Comparison of ENCODE assay signal across 8 cellular contexts in the genomic region with DNA sequence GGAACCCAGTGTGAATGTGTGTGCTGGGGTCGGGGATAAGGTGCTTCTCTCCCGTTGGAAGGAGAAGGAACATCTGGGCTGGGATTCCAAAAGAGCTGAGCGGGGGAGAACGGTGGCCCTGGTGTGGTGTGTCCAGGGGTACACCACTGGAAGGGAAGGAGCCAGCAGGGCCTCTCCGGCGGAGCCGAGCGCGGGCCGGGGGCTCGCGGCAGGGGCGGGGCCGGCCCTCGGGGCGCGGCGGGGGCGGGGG. TPM values are rescaled to one million over a fixed set of nuclear protein-coding genes. Genes with fewer than 3 reads are reported as not detected.
DNase-seq lines count a peak whose midpoint lies in the region; ATAC-seq and TF ChIP-seq lines count a peak whose summit lies in the region.

No MANE protein-coding gene starts in this region.

- H3K9me3 Mint-ChIP-seq in effector memory CD8-positive, alpha-beta T cell, result no peaks in the 10 kb centered on the region
- H3K9me3 Mint-ChIP-seq in progenitor cell of endocrine pancreas (ENCODE audit: low read depth), result no peaks in the 10 kb centered on the region

- H3K36me3 Mint-ChIP-seq in effector memory CD8-positive, alpha-beta T cell (ENCODE audit: insufficient read depth), result peaks cover 3% of the 10 kb centered on the region
- no peaks in the 10 kb centered on the region for H3K36me3 Mint-ChIP-seq in progenitor cell of endocrine pancreas (ENCODE audit: insufficient read depth)

- H3K4me1 Mint-ChIP-seq in effector memory CD8-positive, alpha-beta T cell (ENCODE audit: low read depth in 2 of 2), result peaks cover 14 to 26% of the 10 kb centered on the region in 2 donors
- H3K4me1 Mint-ChIP-seq in progenitor cell of endocrine pancreas (ENCODE audit: low read depth), result peaks cover 15% of the 10 kb centered on the region

- H3K9ac ChIP-seq in NT2/D1 (ENCODE audit: insufficient read length, low read depth), result peak overlapping the region; percentile 78

- peaks cover 18% of the 10 kb centered on the region for H3K4me1 ChIP-seq in NT2/D1 (ENCODE audit: insufficient read depth, insufficient read length)

- no peaks in the 10 kb centered on the region for H3K27me3 ChIP-seq in GM06990 (replicated peaks; ENCODE audit: control insufficient read depth, insufficient read depth, low read length)
- H3K27me3 ChIP-seq in NT2/D1 (ENCODE audit: insufficient read depth, insufficient read length), result no peaks in the 10 kb centered on the region

- no peaks in the 10 kb centered on the region; the same call in 1 of the 2 replicates for H3K36me3 ChIP-seq in GM06990 (ENCODE audit: control insufficient read depth, insufficient read depth, low read length)
- H3K36me3 ChIP-seq in NT2/D1 (ENCODE audit: insufficient read depth, insufficient read length, low read length), result peaks cover 16% of the 10 kb centered on the region

- no peaks in the 10 kb centered on the region for H3K9me3 ChIP-seq in NT2/D1 (ENCODE audit: insufficient read depth, low read length)

- DNase-seq in GM06990 (ENCODE audit: extremely low read depth, insufficient read length) (no peak), NT2/D1 (ENCODE audit: low read depth, low spot score) (no peak), progenitor cell of endocrine pancreas (ENCODE audit: low spot score, unreplicated experiment) (no peak), DMS153 treated with DMSO at 0.1 percent for 48 hours (lab: John Stamatoyannopoulos, UW; ENCODE audit: unreplicated experiment) (no peak), SHP77 (lab: John Stamatoyannopoulos, UW) (no peak)
- DNase-seq in effector memory CD8-positive, alpha-beta T cell, result no peak

- TF ChIP-seq CTCF in GM06990 (IDR thresholded peaks at IDR 0.05; ENCODE audit: insufficient read depth, low read length, poor library complexity, severe bottlenecking) (no peak), progenitor cell of endocrine pancreas (IDR thresholded peaks at IDR 0.05; ENCODE audit: unreplicated experiment) (no peak)

- H3K4me3 Mint-ChIP-seq in effector memory CD8-positive, alpha-beta T cell, result peak overlapping the region; percentile 92 to 94
- peak overlapping the region; percentile 78 for H3K4me3 Mint-ChIP-seq in progenitor cell of endocrine pancreas (ENCODE audit: low read depth)

- no peak for ATAC-seq in effector memory CD8-positive, alpha-beta T cell (replicated peaks)
- ATAC-seq in HG03139 (IDR thresholded peaks at IDR 0.05; ENCODE audit: unreplicated experiment) (no peak), HG03280 (IDR thresholded peaks at IDR 0.05; ENCODE audit: unreplicated experiment) (no peak)

- H3K4me3 ChIP-seq in GM06990 (replicated peaks; ENCODE audit: low read depth, low read length) (peak overlapping the region; percentile 80), NT2/D1 (ENCODE audit: insufficient read length, low read depth) (peak overlapping the region; percentile 27)

- H3K27ac Mint-ChIP-seq in effector memory CD8-positive, alpha-beta T cell, result peak overlapping the region; percentile 81 to 95
- H3K27ac Mint-ChIP-seq in progenitor cell of endocrine pancreas, result peak overlapping the region; percentile 94

- peaks cover 0 to 9% of the 10 kb centered on the region in 2 donors for H3K27me3 Mint-ChIP-seq in effector memory CD8-positive, alpha-beta T cell
- peaks cover 10% of the 10 kb centered on the region for H3K27me3 Mint-ChIP-seq in progenitor cell of endocrine pancreas

RNA-seq across cellular contexts. Expression of a gene that starts 0.2 kb away (rescaled TPM):
- total RNA-seq in progenitor cell of endocrine pancreas, result 26.7 and 29.6 TPM in 2 replicates

RNA-seq across cellular contexts. Expression of a gene that starts 57.1 kb away (rescaled TPM):
- total RNA-seq in progenitor cell of endocrine pancreas, result 444 and 446 TPM in 2 replicates
